ENCODE assay signal across 14 cellular contexts in genomic region chr17:60165976-60166375, GRCh38. TPM values are rescaled to one million over a fixed set of nuclear protein-coding genes. Genes with fewer than 3 reads are reported as not detected.
A peak's percentile ranks its signal among the peaks of the same experiment; 100 is the strongest.
DNase-seq lines count a peak whose midpoint lies in the region; ATAC-seq and TF ChIP-seq lines count a peak whose summit lies in the region.
"Had no signal": no experiment of that assay in that cellular context is flagged by ENCODE, and none has a peak within 500 bp of the region (broad histone marks: within the 10 kb centered on the region; RNA-seq: fewer than 3 reads in every experiment).

No MANE protein-coding gene starts in this region.

- H3K9me3 Mint-ChIP-seq in MCF 10A (ENCODE audit: unreplicated experiment), result no peaks in the 10 kb centered on the region
- no peaks in the 10 kb centered on the region for H3K9me3 Mint-ChIP-seq in activated naive CD8-positive, alpha-beta T cell treated with anti-CD3 and anti-CD28 coated beads, Interleukin-2, amount 50 U/mL, for 24 hours
- H3K9me3 Mint-ChIP-seq in stimulated activated naive CD8-positive, alpha-beta T cell treated with anti-CD3 and anti-CD28 coated beads, Interleukin-15, amount 100 ng/mL, for 72 hours, result no peaks in the 10 kb centered on the region
- H3K9me3 Mint-ChIP-seq: natural killer cell treated with Interleukin-12 subunit alpha and Interleukin-12 subunit beta and Interleukin-15 and Interleukin-18, amount 100 ng/mL, for 72 hours; T-helper 1 cell treated with Interleukin-12 subunit alpha and Interleukin-12 subunit beta and Interleukin-4 antibody, amounts not matched to agents 30 μg/mL and 1 μg/mL, for 36 hours had no signal

- H3K36me3 Mint-ChIP-seq in MCF 10A (ENCODE audit: insufficient read depth, unreplicated experiment), result no peaks in the 10 kb centered on the region
- H3K36me3 Mint-ChIP-seq in activated naive CD8-positive, alpha-beta T cell treated with anti-CD3 and anti-CD28 coated beads, Interleukin-2, amount 50 U/mL, for 24 hours (ENCODE audit: low read depth), result no peaks in the 10 kb centered on the region
- H3K36me3 Mint-ChIP-seq: activated naive CD8-positive, alpha-beta T cell; natural killer cell treated with Interleukin-12 subunit alpha and Interleukin-12 subunit beta and Interleukin-15 and Interleukin-18, amount 100 ng/mL, for 72 hours had no signal

- no peak overlapping the region for H3K4me3 ChIP-seq in mammary epithelial cell (replicated peaks in 1 of 3; ENCODE audit: insufficient read depth in 1 of 3, low read depth in 2 of 3, low read length in 3 of 3)
- H3K4me3 ChIP-seq in NB4 (ENCODE audit: low read depth, low read length), result no peak overlapping the region
- H3K4me3 ChIP-seq in Karpas-422 (ENCODE audit: low read length), result no peak overlapping the region

- H3K27ac Mint-ChIP-seq in MCF 10A (ENCODE audit: low read depth, unreplicated experiment), result no peak overlapping the region
- no peak overlapping the region for H3K27ac Mint-ChIP-seq in activated naive CD8-positive, alpha-beta T cell treated with anti-CD3 and anti-CD28 coated beads, Interleukin-2, amount 50 U/mL, for 24 hours
- peak overlapping the region in 1 of 2 donors; percentile 22 for H3K27ac Mint-ChIP-seq in stimulated activated naive CD8-positive, alpha-beta T cell treated with anti-CD3 and anti-CD28 coated beads, Interleukin-15, amount 100 ng/mL, for 72 hours
- H3K27ac Mint-ChIP-seq: activated naive CD8-positive, alpha-beta T cell; natural killer cell treated with Interleukin-12 subunit alpha and Interleukin-12 subunit beta and Interleukin-15 and Interleukin-18, amount 100 ng/mL, for 72 hours; T-helper 1 cell treated with Interleukin-12 subunit alpha and Interleukin-12 subunit beta and Interleukin-4 antibody, amounts not matched to agents 30 μg/mL and 1 μg/mL, for 36 hours had no signal

- H2AFZ ChIP-seq in mammary epithelial cell (ENCODE audit: low read depth, low read length), result no peak overlapping the region
- no peak overlapping the region for H2AFZ ChIP-seq in Karpas-422 (ENCODE audit: low read length)

- no peaks in the 10 kb centered on the region for H4K20me1 ChIP-seq in mammary epithelial cell (ENCODE audit: insufficient read depth, low read length)
- H4K20me1 ChIP-seq in Karpas-422 (ENCODE audit: insufficient read depth, low read depth, low read length), result no peaks in the 10 kb centered on the region

- 97% methylated on average over 3 of the region's 5 CpGs for WGBS in mammary epithelial cell (ENCODE audit: low coverage, missing lambda C conversion rate)

- CTCF ChIA-PET in mammary epithelial cell (lab: Charles Lee; ENCODE audit: low non-redundant PET), result no interaction called here
- CTCF ChIA-PET in MCF 10A (lab: Yijun Ruan, JAX), result interaction anchor here (1.0 to 2.4 kb wide), 2 partner anchors 24 to 33 kb away, joined by 3 to 7 read pairs; no protein-coding TSS in a partner anchor

- H3K79me2 ChIP-seq in mammary epithelial cell (ENCODE audit: insufficient read depth, low read length) (no peaks in the 10 kb centered on the region), Karpas-422 (ENCODE audit: low read length) (no peaks in the 10 kb centered on the region)

- H3K4me1 Mint-ChIP-seq in MCF 10A (ENCODE audit: insufficient read depth, unreplicated experiment), result peaks cover 11% of the 10 kb centered on the region
- peaks cover 22% of the 10 kb centered on the region for H3K4me1 Mint-ChIP-seq in activated naive CD8-positive, alpha-beta T cell treated with anti-CD3 and anti-CD28 coated beads, Interleukin-2, amount 50 U/mL, for 24 hours
- H3K4me1 Mint-ChIP-seq in stimulated activated naive CD8-positive, alpha-beta T cell treated with anti-CD3 and anti-CD28 coated beads, Interleukin-15, amount 100 ng/mL, for 72 hours, result peaks cover 51% of the 10 kb centered on the region

- H3K4me2 ChIP-seq in mammary epithelial cell (ENCODE audit: insufficient read depth, low read depth, low read length) (no peak overlapping the region), Karpas-422 (ENCODE audit: low read depth, low read length, poor library complexity, severe bottlenecking) (no peak overlapping the region)

- no peaks in the 10 kb centered on the region for H3K9me2 ChIP-seq in Karpas-422 (replicated peaks; ENCODE audit: insufficient read depth, low read length)

- H3K36me3 ChIP-seq in mammary epithelial cell (ENCODE audit: insufficient read depth, low read length), result no peaks in the 10 kb centered on the region
- no peaks in the 10 kb centered on the region for H3K36me3 ChIP-seq in Karpas-422 (ENCODE audit: insufficient read depth, low read length)

- ATAC-seq in activated naive CD8-positive, alpha-beta T cell treated with anti-CD3 and anti-CD28 coated beads, Interleukin-2, amount 50 U/mL, for 24 hours, result peak; percentile 83
- ATAC-seq in stimulated activated naive CD8-positive, alpha-beta T cell treated with anti-CD3 and anti-CD28 coated beads, Interleukin-15, amount 100 ng/mL, for 72 hours, result peak; percentile 78

- H3K4me3 Mint-ChIP-seq in MCF 10A (ENCODE audit: unreplicated experiment), result no peak overlapping the region
- H3K4me3 Mint-ChIP-seq in activated naive CD8-positive, alpha-beta T cell treated with anti-CD3 and anti-CD28 coated beads, Interleukin-2, amount 50 U/mL, for 24 hours, result no peak overlapping the region
- H3K4me3 Mint-ChIP-seq in stimulated activated naive CD8-positive, alpha-beta T cell treated with anti-CD3 and anti-CD28 coated beads, Interleukin-15, amount 100 ng/mL, for 72 hours, result no peak overlapping the region
- H3K4me3 Mint-ChIP-seq: activated naive CD8-positive, alpha-beta T cell; natural killer cell treated with Interleukin-12 subunit alpha and Interleukin-12 subunit beta and Interleukin-15 and Interleukin-18, amount 100 ng/mL, for 72 hours; T-helper 1 cell treated with Interleukin-12 subunit alpha and Interleukin-12 subunit beta and Interleukin-4 antibody, amounts not matched to agents 30 μg/mL and 1 μg/mL, for 36 hours had no signal

- dilution Hi-C loops in mammary epithelial cell (cut with HindIII; ENCODE audit: low sequenced_read_pairs), result no loop called here

- no TSS peak for BruUV-seq in mammary epithelial cell (replicated peaks; lab: Mats Ljungman, UMichigan)
- BruUV-seq in MCF 10A (replicated peaks; lab: Mats Ljungman, UMichigan), result no TSS peak

- H3K9me3 ChIP-seq in mammary epithelial cell (replicated peaks; ENCODE audit: insufficient read depth, low read length), result no peaks in the 10 kb centered on the region
- no peaks in the 10 kb centered on the region for H3K9me3 ChIP-seq in Karpas-422 (ENCODE audit: low read length)

- in situ Hi-C loops in mammary epithelial cell (cut with MboI; ENCODE audit: low sequenced_read_pairs in 2 of 2), result no loop called here

- no peak for TF ChIP-seq POLR2A in NB4 (IDR thresholded peaks at IDR 0.05; ENCODE audit: extremely low read depth, insufficient read length)

- TF ChIP-seq CTCF in mammary epithelial cell (conservative IDR thresholded peaks at IDR 0.05 in 1 of 2, IDR thresholded peaks at IDR 0.05 in 1 of 2; ENCODE audit: extremely low read depth in 1 of 2, insufficient read depth in 1 of 2, low read depth in 1 of 2, low read length in 2 of 2) (no peak), MCF 10A (IDR thresholded peaks at IDR 0.05; ENCODE audit: unreplicated experiment) (no peak), NB4 (IDR thresholded peaks at IDR 0.05; ENCODE audit: low read depth, low read length) (no peak)

- intact Hi-C loops in mammary epithelial cell (cut with micrococcal nuclease) (no loop called here), MCF 10A (cut with micrococcal nuclease) (no loop called here)

- DNase-seq in mammary epithelial cell (peak; percentile 10), MCF 10A (ENCODE audit: unreplicated experiment) (no peak), NB4 (ENCODE audit: low read depth) (peak; percentile 66), NCI-H748 (lab: John Stamatoyannopoulos, UW; ENCODE audit: unreplicated experiment) (no peak), Karpas-422 (no peak), cerebellar cortex (ENCODE audit: low spot score) (no peak)
- DNase-seq in activated naive CD8-positive, alpha-beta T cell treated with anti-CD3 and anti-CD28 coated beads, Interleukin-2, amount 50 U/mL, for 24 hours, result peak; percentile 37
- peak in 1 of 2 donors; percentile 50 for DNase-seq in stimulated activated naive CD8-positive, alpha-beta T cell treated with anti-CD3 and anti-CD28 coated beads, Interleukin-15, amount 100 ng/mL, for 72 hours
- DNase-seq: NCI-H774 had no signal

- H3K4me1 ChIP-seq in mammary epithelial cell (ENCODE audit: insufficient read depth, low read length) (no peaks in the 10 kb centered on the region), Karpas-422 (ENCODE audit: low read length) (peaks cover 12% of the 10 kb centered on the region)

- POLR2A ChIA-PET in MCF 10A (lab: Yijun Ruan, JAX), result no interaction called here

- H3K27me3 ChIP-seq in mammary epithelial cell (ENCODE audit: insufficient read depth, low read length) (no peaks in the 10 kb centered on the region), Karpas-422 (ENCODE audit: low read length) (no peaks in the 10 kb centered on the region)

- H3K9ac ChIP-seq in mammary epithelial cell (ENCODE audit: insufficient read depth, low read length) (no peak overlapping the region), Karpas-422 (ENCODE audit: low read length) (no peak overlapping the region)

- no peaks in the 10 kb centered on the region for H3K27me3 Mint-ChIP-seq in MCF 10A (ENCODE audit: insufficient read depth, unreplicated experiment)
- peaks cover 5% of the 10 kb centered on the region for H3K27me3 Mint-ChIP-seq in activated naive CD8-positive, alpha-beta T cell treated with anti-CD3 and anti-CD28 coated beads, Interleukin-2, amount 50 U/mL, for 24 hours
- H3K27me3 Mint-ChIP-seq in stimulated activated naive CD8-positive, alpha-beta T cell treated with anti-CD3 and anti-CD28 coated beads, Interleukin-15, amount 100 ng/mL, for 72 hours, result peaks cover 24% of the 10 kb centered on the region

- H3K27ac ChIP-seq in mammary epithelial cell (ENCODE audit: insufficient read depth, low read depth, low read length) (no peak overlapping the region), Karpas-422 (ENCODE audit: low read length) (no peak overlapping the region)

RNA-seq across cellular contexts. Expression of gene CA4, which starts 16.2 kb away (rescaled TPM):
- total RNA-seq in mammary epithelial cell, result not detected
- polyA plus RNA-seq in mammary epithelial cell, result not detected
- polyA minus RNA-seq in mammary epithelial cell, result not detected
- not detected in 2 replicates for total RNA-seq in MCF 10A (2022)
- total RNA-seq in Karpas-422 (2014; rRNA removed; shearing (Covaris generic); ENCODE audit: low replicate concordance), result not detected in 2 replicates
- total RNA-seq: M059J; natural killer cell treated with Interleukin-12 subunit alpha and Interleukin-12 subunit beta and Interleukin-15 and Interleukin-18, amount 100 ng/mL, for 72 hours had no signal
- polyA plus RNA-seq: BJ had no signal

Comparison
In these comparisons a context has a peak if more than half of its experiments do, and no peak if none do; other contexts are left out.
1. DNase-seq: peak in mammary epithelial cell (single experiment), NB4 (single experiment) and activated naive CD8-positive, alpha-beta T cell treated with anti-CD3 and anti-CD28 coated beads, Interleukin-2, amount 50 U/mL, for 24 hours (single experiment); none in MCF 10A (single experiment), NCI-H748 (single experiment), Karpas-422 (single experiment) and cerebellar cortex (single experiment).